8 cellular contexts compared by ENCODE assay signal in genomic region chr12:103929909-103930786, GRCh38. TPM values are rescaled to one million over a fixed set of nuclear protein-coding genes. Genes with fewer than 3 reads are reported as not detected.
DNase-seq lines count a peak whose midpoint lies in the region; ATAC-seq, FAIRE-seq and TF ChIP-seq lines count a peak whose summit lies in the region.

TSS of gene HSP90B1 (plus strand) at chr12:103930410. CDS start at chr12:103930516, 106 bp downstream.

- peak; percentile 94 for FAIRE-seq in islet of Langerhans (lab: Jason Lieb, UNC)

- ATAC-seq in GM19043 (IDR thresholded peaks at IDR 0.05; ENCODE audit: low read depth, unreplicated experiment) (peak; percentile 53), HG03378 (IDR thresholded peaks at IDR 0.05; ENCODE audit: unreplicated experiment) (peak; percentile 68)

- peak within 1 kb of the TSS; percentile 91 for H3K4me3 ChIP-seq in AG10803 (ENCODE audit: low read length)

- DNase-seq in AG10803 (ENCODE audit: low read depth) = peak; percentile 100
- peak; percentile 100 for DNase-seq in NCI-H460 (ENCODE audit: extremely low read depth, low read depth)
- peak; percentile 99 for DNase-seq in activated CD4-positive, CD25-positive, alpha-beta regulatory T cell treated with anti-CD3 and anti-CD28 coated beads, Interleukin-2, amount 50 U/mL, for 72 hours
- peak; percentile 98 to 99 for DNase-seq in cerebellar nuclear complex (lab: John Stamatoyannopoulos, UW)
- peak; percentile 99 for DNase-seq in stimulated activated CD4-positive, alpha-beta T cell treated with anti-CD3 and anti-CD28 coated beads, Interleukin-12 subunit alpha, Interleukin-12 subunit beta, amount 100 ng/mL, for 4 hours

- TF ChIP-seq CTCF in AG10803 (conservative IDR thresholded peaks at IDR 0.05; ENCODE audit: low read length) = no peak

RNA-seq across cellular contexts. Expression of gene HSP90B1, which starts in this region (rescaled TPM):
- 699 and 838 TPM in 2 replicates for total RNA-seq in NCI-H460 (2014; rRNA removed; shearing (Covaris generic))
- polyA plus RNA-seq in NCI-H460 (2014; cell fraction: nucleus; rRNA removed) = 1,106 and 1,714 TPM in 2 replicates

Comparison
In these comparisons a context has a peak if more than half of its experiments do, and no peak if none do; other contexts are left out.
1. Peak in every context shown above with its lines: DNase-seq, ATAC-seq and H3K4me3 ChIP-seq.